19 cellular contexts compared by ENCODE assay signal in genomic region chr3:138761002-138761401, GRCh38.
"Had no signal": no experiment of that assay in that cellular context is flagged by ENCODE, and none has a peak within 500 bp of the region (broad histone marks: within the 10 kb centered on the region; RNA-seq: fewer than 3 reads in every experiment).

No MANE protein-coding gene starts in this region.

- H3K27me3 ChIP-seq: ascending aorta, upper lobe of left lung had no signal

- H3K4me3 Mint-ChIP-seq: activated B cell treated with CpG ODN at 0.5 μM for 24 hours; nephron progenitor cell; stimulated activated naive B cell treated with anti-CD40 and anti-IgM and Interleukin-4, amounts not matched to agents 10 μg/mL and 1 μg/mL and 100 μg/mL, for 72 hours had no signal

- H3K27ac ChIP-seq: ascending aorta, thoracic aorta, upper lobe of left lung had no signal

- H3K27me3 Mint-ChIP-seq: activated B cell treated with CpG ODN at 0.5 μM for 24 hours; stimulated activated naive B cell treated with anti-CD40 and anti-IgM and Interleukin-4, amounts not matched to agents 10 μg/mL and 1 μg/mL and 100 μg/mL, for 72 hours had no signal

- H3K4me1 Mint-ChIP-seq: activated B cell treated with CpG ODN at 0.5 μM for 24 hours, nephron progenitor cell had no signal

- H3K9me3 ChIP-seq: ascending aorta, thoracic aorta, upper lobe of left lung had no signal

- ATAC-seq: sciatic nerve; stimulated activated naive B cell treated with anti-CD40 and anti-IgM and Interleukin-4, amounts not matched to agents 10 μg/mL and 1 μg/mL and 100 μg/mL, for 72 hours had no signal

- H3K27ac Mint-ChIP-seq: activated B cell treated with CpG ODN at 0.5 μM for 24 hours; nephron progenitor cell; stimulated activated naive B cell treated with anti-CD40 and anti-IgM and Interleukin-4, amounts not matched to agents 10 μg/mL and 1 μg/mL and 100 μg/mL, for 72 hours had no signal

- H3K36me3 ChIP-seq: thoracic aorta had no signal

- H3K4me1 ChIP-seq: ascending aorta, upper lobe of left lung had no signal

- H3K4me3 ChIP-seq: ascending aorta, lung, smooth muscle cell, thoracic aorta, upper lobe of left lung had no signal

- DNase-seq: activated B cell treated with CpG ODN at 0.5 μM for 24 hours; activated gamma-delta T cell; cerebellar nuclear complex; cortex of kidney; erythroblast; foreskin melanocyte; hypothalamus; nephron progenitor cell; nucleus accumbens; Right ventricle myocardium superior; stimulated activated CD4-positive, alpha-beta T cell treated with anti-CD3 and anti-CD28 coated beads, Interleukin-4, amount 100 ng/mL, for 24 hours; stimulated activated naive B cell treated with anti-CD40 and anti-IgM and Interleukin-4, amounts not matched to agents 10 μg/mL and 1 μg/mL and 100 μg/mL, for 72 hours; T-helper 9 cell; upper lobe of left lung had no signal

- H3K9me3 Mint-ChIP-seq: activated B cell treated with CpG ODN at 0.5 μM for 24 hours; nephron progenitor cell; stimulated activated naive B cell treated with anti-CD40 and anti-IgM and Interleukin-4, amounts not matched to agents 10 μg/mL and 1 μg/mL and 100 μg/mL, for 72 hours had no signal
